In the genomic region with DNA sequence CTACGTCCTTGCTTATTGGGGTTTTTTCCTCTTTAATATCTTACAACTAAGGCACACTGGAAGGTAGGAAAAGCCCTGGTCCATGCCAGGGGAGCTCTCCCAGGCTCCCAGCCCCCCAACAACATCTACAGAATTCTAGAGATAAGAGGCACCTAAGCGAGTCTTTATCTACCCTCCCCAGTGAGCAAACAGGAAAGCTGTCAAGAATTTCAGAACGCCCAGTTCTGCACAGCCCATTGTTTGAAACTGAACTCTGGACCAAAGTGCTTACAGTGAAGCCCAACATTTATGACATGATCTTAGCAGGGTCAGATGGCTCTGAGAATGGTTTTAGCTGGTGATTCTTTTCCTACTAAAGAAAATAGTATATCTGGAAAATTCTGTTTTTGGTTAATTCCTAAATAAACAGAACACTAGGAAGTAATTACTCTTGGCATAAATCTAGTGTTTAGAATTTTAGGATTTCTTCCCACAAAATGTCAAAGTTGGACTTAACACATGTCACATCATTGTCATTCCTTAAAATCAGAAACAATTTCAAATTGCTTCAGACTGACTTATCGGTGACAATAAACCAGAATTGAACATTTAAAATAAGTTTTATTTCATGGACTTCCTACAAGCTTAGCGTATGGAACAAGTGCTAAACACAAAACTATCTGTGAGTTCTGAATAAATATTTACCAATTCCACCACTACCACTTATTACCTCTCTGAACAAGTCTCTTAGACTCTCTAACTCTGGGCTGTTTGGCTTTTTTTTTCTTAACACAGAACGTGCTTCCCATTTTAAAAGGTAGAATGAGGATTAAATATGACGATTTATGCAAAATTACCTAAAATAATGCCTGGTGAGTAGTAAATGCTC, we compare ENCODE assay signal across 15 cellular contexts. TPM values are rescaled to one million over a fixed set of nuclear protein-coding genes. Genes with fewer than 3 reads are reported as not detected.
A peak's percentile ranks its signal among the peaks of the same experiment; 100 is the strongest.
DNase-seq lines count a peak whose midpoint lies in the region; ATAC-seq, FAIRE-seq and TF ChIP-seq lines count a peak whose summit lies in the region.
"Had no signal": no experiment of that assay in that cellular context is flagged by ENCODE, and none has a peak within 500 bp of the region (broad histone marks: within the 10 kb centered on the region; RNA-seq: fewer than 3 reads in every experiment).

No MANE protein-coding gene starts in this region.

- in situ Hi-C loops in brain microvascular endothelial cell (cut with HindIII; ENCODE audit: low pct_ligation_motif_present, low sequenced_read_pairs) = no loop called here

- intact Hi-C loops in Calu3 (cut with micrococcal nuclease; ENCODE audit: unreplicated experiment) (loop anchor here (2.0 kb wide), 1 partner anchor 20 kb away; no protein-coding TSS in a partner anchor), endothelial cell of umbilical vein (cut with micrococcal nuclease) (loop anchor here (2.0 to 10.0 kb wide), 2 partner anchors 32 to 134 kb away; a partner anchor contains a TSS)

- peaks cover 14% of the 10 kb centered on the region for H3K4me1 ChIP-seq in endothelial cell of umbilical vein (ENCODE audit: control insufficient read depth, extremely low read depth, insufficient read depth, low read length)
- peaks cover 16 to 52% of the 10 kb centered on the region in 2 donors for H3K4me1 ChIP-seq in mucosa of rectum (ENCODE audit: control insufficient read depth in 2 of 2, insufficient read depth in 2 of 2, low read length in 2 of 2)

- CTCF ChIA-PET in Calu3 (lab: Charles Lee) = no interaction called here
- CTCF ChIA-PET in endothelial cell of umbilical vein (lab: Charles Lee) = no interaction called here

- no peak overlapping the region for H2AFZ ChIP-seq in endothelial cell of umbilical vein (ENCODE audit: low read depth, low read length)

- TF ChIP-seq CTCF in Calu3 (IDR thresholded peaks at IDR 0.05; ENCODE audit: unreplicated experiment) (no peak), endothelial cell of umbilical vein (IDR thresholded peaks at IDR 0.05; ENCODE audit: extremely low read depth in 1 of 2, insufficient read depth in 1 of 2, low read depth in 1 of 2, low read length in 2 of 2) (no peak), brain microvascular endothelial cell (IDR thresholded peaks at IDR 0.05; ENCODE audit: low read depth, low read length, missing control alignments) (no peak)

- H3K9me3 Mint-ChIP-seq in Calu3 (ENCODE audit: low read depth, unreplicated experiment) = no peaks in the 10 kb centered on the region

- H3K79me2 ChIP-seq in endothelial cell of umbilical vein (ENCODE audit: control insufficient read depth, insufficient read depth, low read length) = no peaks in the 10 kb centered on the region

- H3K4me2 ChIP-seq in endothelial cell of umbilical vein (ENCODE audit: insufficient read depth, low read length) = peak overlapping the region; percentile 42

- no peaks in the 10 kb centered on the region for H3K36me3 Mint-ChIP-seq in Calu3 (ENCODE audit: insufficient read depth, unreplicated experiment)

- no peak overlapping the region for H3K27ac Mint-ChIP-seq in Calu3 (ENCODE audit: unreplicated experiment)

- H3K4me3 Mint-ChIP-seq in Calu3 (ENCODE audit: low read depth, unreplicated experiment) = peak overlapping the region; percentile 52

- H3K4me1 Mint-ChIP-seq in Calu3 (ENCODE audit: low read depth, unreplicated experiment) = no peaks in the 10 kb centered on the region

- H3K9ac ChIP-seq in endothelial cell of umbilical vein (replicated peaks; ENCODE audit: extremely low read depth, insufficient read depth, low read length) (no peak overlapping the region), mucosa of rectum (ENCODE audit: low read depth in 1 of 2, low read length in 2 of 2) (peak overlapping the region; percentile 9 to 41)

- H3K27ac ChIP-seq in endothelial cell of umbilical vein (ENCODE audit: insufficient read depth, low read depth, low read length) = no peak overlapping the region
- H3K27ac ChIP-seq in mucosa of rectum (ENCODE audit: low read depth in 2 of 2, low read length in 2 of 2) = peak overlapping the region; percentile 74 to 83
- H3K27ac ChIP-seq in brain microvascular endothelial cell = no peak overlapping the region
- H3K27ac ChIP-seq: SK-N-MC had no signal

- no peaks in the 10 kb centered on the region for H4K20me1 ChIP-seq in endothelial cell of umbilical vein (replicated peaks; ENCODE audit: control insufficient read depth, extremely low read depth, insufficient read depth, low read length)

- no peak for DNase-seq in Calu3
- peak; percentile 88 for DNase-seq in HuH-7.5 (ENCODE audit: low spot score)
- DNase-seq in endothelial cell of umbilical vein (ENCODE audit: low read depth, low spot score) = peak; percentile 90
- no peak for DNase-seq in activated T-cell treated with anti-CD3 and anti-CD28 coated beads, Interleukin-2, amount 50 U/mL, for 48 hours
- no peak for DNase-seq in effector CD4-positive, alpha-beta T cell
- DNase-seq in brain microvascular endothelial cell = no peak
- DNase-seq: activated CD8-positive, alpha-beta memory T cell treated with anti-CD3 and anti-CD28 coated beads for 24 hours; DMS79 treated with DMSO at 0.1 percent for 48 hours; dorsolateral prefrontal cortex; mammary epithelial cell; NCI-H1694 had no signal

- no peak for TF ChIP-seq POLR2A in endothelial cell of umbilical vein (IDR thresholded peaks at IDR 0.05; ENCODE audit: low read depth, low read length)

- H3K36me3 ChIP-seq in endothelial cell of umbilical vein (ENCODE audit: control insufficient read depth in 2 of 2, extremely low read depth in 1 of 2, insufficient read depth in 2 of 2, low read length in 2 of 2) = no peaks in the 10 kb centered on the region
- no peaks in the 10 kb centered on the region for H3K36me3 ChIP-seq in mucosa of rectum (ENCODE audit: control insufficient read depth in 2 of 2, insufficient read depth in 2 of 2, low read length in 2 of 2)
- no peaks in the 10 kb centered on the region for H3K36me3 ChIP-seq in brain microvascular endothelial cell (replicated peaks)
- H3K36me3 ChIP-seq: thyroid gland had no signal

- ATAC-seq in HG03432 (IDR thresholded peaks at IDR 0.05; ENCODE audit: unreplicated experiment) = no peak

- peaks cover 79% of the 10 kb centered on the region for H3K27me3 Mint-ChIP-seq in Calu3 (ENCODE audit: unreplicated experiment)

- H3K4me3 ChIP-seq in endothelial cell of umbilical vein (replicated peaks in 1 of 3; ENCODE audit: insufficient read depth in 1 of 3, low read depth in 1 of 3, low read length in 3 of 3) = no peak overlapping the region
- H3K4me3 ChIP-seq in mucosa of rectum (ENCODE audit: low read length in 2 of 2) = peak overlapping the region; percentile 29 to 31
- H3K4me3 ChIP-seq in brain microvascular endothelial cell (ENCODE audit: low read depth, low read length) = no peak overlapping the region
- H3K4me3 ChIP-seq: SK-N-MC, thyroid gland had no signal

- H3K9me1 ChIP-seq in endothelial cell of umbilical vein (replicated peaks; ENCODE audit: control insufficient read depth, extremely low read depth, insufficient read depth, low read length) = no peaks in the 10 kb centered on the region

- POLR2A ChIA-PET in endothelial cell of umbilical vein (lab: Charles Lee) = interaction anchor here (0.6 kb wide), 1 partner anchor 135 kb away, joined by 4 read pairs; no protein-coding TSS in a partner anchor

- dilution Hi-C loops in endothelial cell of umbilical vein (cut with MboI; ENCODE audit: extremely low pct_ligation_motif_present, low sequenced_read_pairs) = no loop called here

- H3K27me3 ChIP-seq in endothelial cell of umbilical vein (ENCODE audit: control insufficient read depth in 2 of 2, insufficient read depth in 2 of 2, low read length in 2 of 2) = no peaks in the 10 kb centered on the region
- no peaks in the 10 kb centered on the region for H3K27me3 ChIP-seq in mucosa of rectum (ENCODE audit: control insufficient read depth in 2 of 2, insufficient read depth in 2 of 2, low read length in 2 of 2)
- no peaks in the 10 kb centered on the region for H3K27me3 ChIP-seq in brain microvascular endothelial cell (replicated peaks)
- H3K27me3 ChIP-seq: thyroid gland had no signal

- BruUV-seq in Calu3 (replicated peaks; lab: Mats Ljungman, UMichigan) (no TSS peak), endothelial cell of umbilical vein (replicated peaks; lab: Mats Ljungman, UMichigan) (no TSS peak)

- H3K9me3 ChIP-seq in endothelial cell of umbilical vein (replicated peaks; ENCODE audit: control insufficient read depth, insufficient read depth, low read length) (no peaks in the 10 kb centered on the region), mucosa of rectum (ENCODE audit: control insufficient read depth in 2 of 2, low read length in 2 of 2) (no peaks in the 10 kb centered on the region)
- H3K9me3 ChIP-seq: thyroid gland had no signal

- FAIRE-seq in endothelial cell of umbilical vein (lab: Jason Lieb, UNC) = peak; percentile 93

TF ChIP-seq in endothelial cell of umbilical vein, 7 proteins besides CTCF, POLR2A, EP300 and RAD21:
- TF ChIP-seq EZH2 (IDR thresholded peaks at IDR 0.05; ENCODE audit: borderline replicate concordance, low read depth, low read length, severe bottlenecking) (no peak), GATA2 (IDR thresholded peaks at IDR 0.05; ENCODE audit: insufficient read depth, insufficient read length, low read depth, low read length) (peak; percentile 54)

RNA-seq across cellular contexts. Expression of a gene that starts 31.3 kb away (rescaled TPM):
- total RNA-seq in Calu3 (2022) = 1.6 and 3.2 TPM in 2 replicates
- total RNA-seq in endothelial cell of umbilical vein = not detected in 2 replicates
- 0.14 TPM in 1 of 2 replicates, not detected in the other for polyA plus RNA-seq in endothelial cell of umbilical vein
- 0.11 and 0.17 TPM in 2 replicates for polyA plus RNA-seq in endothelial cell of umbilical vein (2011; cell fraction: cytosol; rRNA removed)
- 0.17 and 0.46 TPM in 2 replicates for polyA plus RNA-seq in endothelial cell of umbilical vein (2011; cell fraction: nucleus; rRNA removed)
- polyA plus RNA-seq in endothelial cell of umbilical vein (2012) = 0.50 and 0.70 TPM in 2 replicates
- polyA minus RNA-seq in endothelial cell of umbilical vein = 0.56 TPM in 1 of 2 replicates, not detected in the other
- not detected for polyA minus RNA-seq in endothelial cell of umbilical vein (2011; cell fraction: cytosol; rRNA and poly(A)+ RNA removed)
- not detected in 2 replicates for polyA minus RNA-seq in endothelial cell of umbilical vein (2011; cell fraction: nucleus; rRNA and poly(A)+ RNA removed)

Comparison
In these comparisons a context has a peak if more than half of its experiments do, and no peak if none do; other contexts are left out.
1. DNase-seq: peak in HuH-7.5 (single experiment) and endothelial cell of umbilical vein (single experiment); none in Calu3 (single experiment), activated T-cell treated with anti-CD3 and anti-CD28 coated beads, Interleukin-2, amount 50 U/mL, for 48 hours (0 of 2), effector CD4-positive, alpha-beta T cell (single experiment) and brain microvascular endothelial cell (single experiment).
2. H3K27ac ChIP-seq: peak in mucosa of rectum (2 of 2); none in endothelial cell of umbilical vein (single experiment) and brain microvascular endothelial cell (single experiment).
3. H3K4me3 ChIP-seq: peak in mucosa of rectum (2 of 2); none in endothelial cell of umbilical vein (0 of 3) and brain microvascular endothelial cell (single experiment).